33 cellular contexts compared by ENCODE assay signal in the genomic region with DNA sequence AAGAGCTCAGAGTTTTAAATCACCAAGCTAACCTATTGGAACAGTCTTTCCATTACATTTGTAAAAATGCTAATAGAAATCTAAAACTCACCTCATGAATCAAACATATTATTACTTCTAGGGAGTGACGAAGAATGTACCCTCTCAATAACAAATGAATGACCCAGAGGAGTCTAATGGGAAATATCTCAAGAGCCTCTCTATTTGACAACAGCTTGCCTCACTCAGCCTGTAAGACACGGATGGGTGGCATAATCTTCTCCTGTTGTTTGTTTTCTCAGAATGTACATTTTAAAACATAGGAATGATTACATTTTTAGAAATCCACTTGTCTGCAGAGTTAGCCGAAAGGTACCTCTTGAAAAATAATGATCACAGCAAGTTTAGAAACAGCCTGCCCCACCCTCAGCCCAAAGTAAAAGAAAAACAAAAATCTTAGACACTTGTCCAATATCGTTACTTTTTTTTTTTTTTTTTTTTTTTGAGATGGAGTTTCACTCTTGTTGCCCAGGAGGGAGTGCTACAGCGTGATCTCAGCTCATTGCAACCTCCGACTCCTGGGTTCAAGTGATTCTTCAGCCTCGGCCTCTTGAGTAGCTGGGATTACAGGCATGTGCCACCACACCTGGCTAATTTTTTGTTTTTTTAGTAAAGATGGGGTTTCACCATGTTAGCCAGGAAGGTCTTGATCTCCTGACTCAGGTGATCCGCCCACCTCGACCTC.
"Had no signal": no experiment of that assay in that cellular context is flagged by ENCODE, and none has a peak within 500 bp of the region (broad histone marks: within the 10 kb centered on the region; RNA-seq: fewer than 3 reads in every experiment).

No MANE protein-coding gene starts in this region.

- DNase-seq: activated CD4-positive, alpha-beta memory T cell treated with anti-CD3 and anti-CD28 coated beads for 36 hours; activated CD4-positive, alpha-beta T cell treated with anti-CD3 and anti-CD28 coated beads for 1 hour; activated CD4-positive, alpha-beta T cell treated with anti-CD3 and anti-CD28 coated beads for 48 hours; activated CD4-positive, alpha-beta T cell treated with anti-CD3 and anti-CD28 coated beads, Interleukin-2, amount 50 U/mL, for 1 hour; activated CD4-positive, CD25-positive, alpha-beta regulatory T cell; activated CD8-positive, alpha-beta memory T cell treated with anti-CD3 and anti-CD28 coated beads, Interleukin-2, amount 10 ng/mL, durations not matched to agents 7 days and 5 days; activated CD8-positive, alpha-beta memory T cell treated with anti-CD3 and anti-CD28 coated beads, Interleukin-2, amount 50 U/mL, for 4 hours; activated CD8-positive, alpha-beta T cell treated with anti-CD3 and anti-CD28 coated beads, Interleukin-2, amount 10 ng/mL, durations not matched to agents 7 days and 5 days; activated effector memory CD4-positive, alpha-beta T cell treated with anti-CD3 and anti-CD28 coated beads, Interleukin-2, amount 50 U/mL, for 16 hours; activated naive CD4-positive, alpha-beta T cell treated with anti-CD3 and anti-CD28 coated beads for 36 hours; activated naive CD8-positive, alpha-beta T cell treated with anti-CD3 and anti-CD28 coated beads for 36 hours; activated T-cell treated with anti-CD3 and anti-CD28 coated beads, Interleukin-2, amount 50 U/mL, for 1 hour; activated T-cell treated with anti-CD3 and anti-CD28 coated beads, Interleukin-2, amount 50 U/mL, for 48 hours; brain microvascular endothelial cell; cortex of kidney; dermis blood vessel endothelial cell; effector CD4-positive, alpha-beta T cell; effector memory CD8-positive, alpha-beta T cell; erythroblast; foreskin keratinocyte; gastrocnemius medialis; glutamatergic neuron; heart left ventricle; T-helper 1 cell; T-helper 17 cell; T1000 had no signal

- H3K27ac ChIP-seq: ascending aorta, brain microvascular endothelial cell, esophagus muscularis mucosa, foreskin keratinocyte, gastrocnemius medialis, heart left ventricle had no signal

- H3K4me3 ChIP-seq: ascending aorta, esophagus muscularis mucosa, gastrocnemius medialis, heart left ventricle had no signal

- H3K27ac Mint-ChIP-seq: activated CD4-positive, alpha-beta memory T cell treated with anti-CD3 and anti-CD28 coated beads for 36 hours; activated CD8-positive, alpha-beta memory T cell treated with anti-CD3 and anti-CD28 coated beads, Interleukin-2, amount 10 ng/mL, durations not matched to agents 7 days and 5 days; activated CD8-positive, alpha-beta T cell treated with anti-CD3 and anti-CD28 coated beads, Interleukin-2, amount 10 ng/mL, durations not matched to agents 7 days and 5 days; activated naive CD4-positive, alpha-beta T cell treated with anti-CD3 and anti-CD28 coated beads for 36 hours; activated naive CD4-positive, alpha-beta T cell treated with anti-CD3 and anti-CD28 coated beads, Interleukin-2, amount 50 U/mL, for 24 hours; activated naive CD8-positive, alpha-beta T cell treated with anti-CD3 and anti-CD28 coated beads for 36 hours; activated T-helper 1 cell treated with anti-CD3 and anti-CD28 coated beads, Interleukin-12 subunit alpha, Interleukin-12 subunit beta, Interleukin-2, Interleukin-4 antibody, amounts not matched to agents 30 ng/mL and 10 ng/mL and 1 ng/mL, durations not matched to agents 14 hours and 24 hours and 36 hours; activated T-helper 2 cell treated with anti-CD3 and anti-CD28 coated beads, Interferon-gamma antibody, Interleukin-2, Interleukin-4, amounts not matched to agents 10 μg/mL and 5 μg/mL and 100 μg/mL, durations not matched to agents 14 hours and 24 hours and 36 hours; effector memory CD8-positive, alpha-beta T cell; T-helper 17 cell; T-helper 2 cell treated with Interferon-gamma antibody and Interleukin-4, amounts not matched to agents 5 μg/mL and 100 μg/mL, for 36 hours had no signal

- H3K9me3 Mint-ChIP-seq: activated CD4-positive, alpha-beta memory T cell treated with anti-CD3 and anti-CD28 coated beads for 36 hours; activated naive CD4-positive, alpha-beta T cell treated with anti-CD3 and anti-CD28 coated beads for 36 hours; activated naive CD4-positive, alpha-beta T cell treated with anti-CD3 and anti-CD28 coated beads, Interleukin-2, amount 50 U/mL, for 24 hours; activated naive CD8-positive, alpha-beta T cell treated with anti-CD3 and anti-CD28 coated beads for 36 hours; activated T-helper 1 cell treated with anti-CD3 and anti-CD28 coated beads, Interleukin-12 subunit alpha, Interleukin-12 subunit beta, Interleukin-2, Interleukin-4 antibody, amounts not matched to agents 30 ng/mL and 10 ng/mL and 1 ng/mL, durations not matched to agents 14 hours and 24 hours and 36 hours; activated T-helper 2 cell treated with anti-CD3 and anti-CD28 coated beads, Interferon-gamma antibody, Interleukin-2, Interleukin-4, amounts not matched to agents 10 μg/mL and 5 μg/mL and 100 μg/mL, durations not matched to agents 14 hours and 24 hours and 36 hours; central memory CD8-positive, alpha-beta T cell; effector memory CD8-positive, alpha-beta T cell; T-helper 2 cell treated with Interferon-gamma antibody and Interleukin-4, amounts not matched to agents 5 μg/mL and 100 μg/mL, for 36 hours had no signal

- H3K4me1 ChIP-seq: ascending aorta, esophagus muscularis mucosa, foreskin keratinocyte, gastrocnemius medialis, heart left ventricle had no signal

- H3K4me1 Mint-ChIP-seq: activated CD8-positive, alpha-beta memory T cell treated with anti-CD3 and anti-CD28 coated beads, Interleukin-2, amount 10 ng/mL, durations not matched to agents 7 days and 5 days; activated naive CD4-positive, alpha-beta T cell treated with anti-CD3 and anti-CD28 coated beads, Interleukin-2, amount 50 U/mL, for 24 hours; activated naive CD8-positive, alpha-beta T cell treated with anti-CD3 and anti-CD28 coated beads for 36 hours; central memory CD8-positive, alpha-beta T cell; T-helper 17 cell had no signal

- H3K36me3 ChIP-seq: ascending aorta, brain microvascular endothelial cell, esophagus muscularis mucosa, gastrocnemius medialis had no signal

- H3K4me3 Mint-ChIP-seq: activated CD4-positive, alpha-beta memory T cell treated with anti-CD3 and anti-CD28 coated beads for 36 hours; activated CD8-positive, alpha-beta memory T cell treated with anti-CD3 and anti-CD28 coated beads, Interleukin-2, amount 10 ng/mL, durations not matched to agents 7 days and 5 days; activated CD8-positive, alpha-beta T cell treated with anti-CD3 and anti-CD28 coated beads, Interleukin-2, amount 10 ng/mL, durations not matched to agents 7 days and 5 days; activated naive CD4-positive, alpha-beta T cell treated with anti-CD3 and anti-CD28 coated beads for 36 hours; activated naive CD4-positive, alpha-beta T cell treated with anti-CD3 and anti-CD28 coated beads, Interleukin-2, amount 50 U/mL, for 24 hours; activated naive CD8-positive, alpha-beta T cell treated with anti-CD3 and anti-CD28 coated beads for 36 hours; activated T-helper 1 cell treated with anti-CD3 and anti-CD28 coated beads, Interleukin-12 subunit alpha, Interleukin-12 subunit beta, Interleukin-2, Interleukin-4 antibody, amounts not matched to agents 30 ng/mL and 10 ng/mL and 1 ng/mL, durations not matched to agents 14 hours and 24 hours and 36 hours; central memory CD8-positive, alpha-beta T cell; effector memory CD8-positive, alpha-beta T cell; T-helper 17 cell; T-helper 2 cell treated with Interferon-gamma antibody and Interleukin-4, amounts not matched to agents 5 μg/mL and 100 μg/mL, for 36 hours had no signal

- H3K36me3 Mint-ChIP-seq: activated CD4-positive, alpha-beta memory T cell treated with anti-CD3 and anti-CD28 coated beads for 36 hours; activated CD8-positive, alpha-beta memory T cell treated with anti-CD3 and anti-CD28 coated beads, Interleukin-2, amount 10 ng/mL, durations not matched to agents 7 days and 5 days; activated naive CD4-positive, alpha-beta T cell treated with anti-CD3 and anti-CD28 coated beads, Interleukin-2, amount 50 U/mL, for 24 hours; activated naive CD8-positive, alpha-beta T cell treated with anti-CD3 and anti-CD28 coated beads for 36 hours had no signal

- H3K9me3 ChIP-seq: ascending aorta, esophagus muscularis mucosa, gastrocnemius medialis, heart left ventricle had no signal

- H3K27me3 Mint-ChIP-seq: activated CD4-positive, alpha-beta memory T cell treated with anti-CD3 and anti-CD28 coated beads for 36 hours; activated CD8-positive, alpha-beta memory T cell treated with anti-CD3 and anti-CD28 coated beads, Interleukin-2, amount 10 ng/mL, durations not matched to agents 7 days and 5 days; activated naive CD8-positive, alpha-beta T cell treated with anti-CD3 and anti-CD28 coated beads for 36 hours; central memory CD8-positive, alpha-beta T cell; effector memory CD8-positive, alpha-beta T cell; T-helper 17 cell had no signal

- H3K27me3 ChIP-seq: ascending aorta, brain microvascular endothelial cell, esophagus muscularis mucosa, foreskin keratinocyte, gastrocnemius medialis, heart left ventricle had no signal

- ATAC-seq: activated CD8-positive, alpha-beta memory T cell treated with anti-CD3 and anti-CD28 coated beads, Interleukin-2, amount 10 ng/mL, durations not matched to agents 7 days and 5 days; activated CD8-positive, alpha-beta T cell treated with anti-CD3 and anti-CD28 coated beads, Interleukin-2, amount 10 ng/mL, durations not matched to agents 7 days and 5 days; effector memory CD8-positive, alpha-beta T cell; foreskin keratinocyte; gastrocnemius medialis; heart left ventricle; T-helper 17 cell had no signal
